8 cellular contexts compared by ENCODE assay signal in genomic region chr1:165369255-165369848, GRCh38. TPM values are rescaled to one million over a fixed set of nuclear protein-coding genes. Genes with fewer than 3 reads are reported as not detected.
DNase-seq lines count a peak whose midpoint lies in the region; ATAC-seq lines count a peak whose summit lies in the region.

No MANE protein-coding gene starts in this region.

- no peak overlapping the region for H3K14ac ChIP-seq in mesenchymal stem cell (ENCODE audit: low read length in 2 of 2)

- H2BK15ac ChIP-seq in mesenchymal stem cell (ENCODE audit: low read depth, poor library complexity, severe bottlenecking), result no peak overlapping the region

- DNase-seq in ELR (ENCODE audit: low read depth) (peak; percentile 51), MV-4-11 (lab: John Stamatoyannopoulos, UW) (peak; percentile 14), dermis blood vessel endothelial cell (peak; percentile 76), mesenchymal stem cell (peak; percentile 44), superior temporal gyrus (ENCODE audit: extremely low spot score) (peak; percentile 78), GDM1 (lab: John Stamatoyannopoulos, UW) (no peak)
- DNase-seq in activated CD4-positive, CD25-positive, alpha-beta regulatory T cell treated with anti-CD3 and anti-CD28 coated beads, Interleukin-2, amount 50 U/mL, for 72 hours, result peak; percentile 57

- H3K4me1 ChIP-seq in mesenchymal stem cell (ENCODE audit: control insufficient read depth, insufficient read depth, low read depth, low read length), result no peaks in the 10 kb centered on the region

- H3K9me3 ChIP-seq in mesenchymal stem cell (ENCODE audit: control insufficient read depth, low read length), result no peaks in the 10 kb centered on the region

- H3K4ac ChIP-seq in mesenchymal stem cell (ENCODE audit: low read depth in 1 of 2, low read length in 2 of 2), result no peak overlapping the region

- no peak overlapping the region for H2AFZ ChIP-seq in mesenchymal stem cell (ENCODE audit: low read depth, low read length)

- no peak overlapping the region for H3K4me3 ChIP-seq in mesenchymal stem cell (ENCODE audit: insufficient read depth in 1 of 2, low read depth in 1 of 2, low read length in 2 of 2)

- H2BK120ac ChIP-seq in mesenchymal stem cell (ENCODE audit: low read depth, low read length), result no peak overlapping the region

- no peak overlapping the region for H2AK5ac ChIP-seq in mesenchymal stem cell (ENCODE audit: low read length, severe bottlenecking)

- no peak overlapping the region for H3K18ac ChIP-seq in mesenchymal stem cell (ENCODE audit: low read depth in 1 of 2, low read length in 2 of 2)

- 21% methylated on average over 7 of the region's 9 CpGs for WGBS in mesenchymal stem cell

- no peaks in the 10 kb centered on the region for H3K79me1 ChIP-seq in mesenchymal stem cell (replicated peaks; ENCODE audit: low read length, poor library complexity, severe bottlenecking)

- H2BK12ac ChIP-seq in mesenchymal stem cell (ENCODE audit: low read length in 2 of 2), result no peak overlapping the region

- no peak overlapping the region for H3K4me2 ChIP-seq in mesenchymal stem cell (ENCODE audit: low read length, poor library complexity, severe bottlenecking)

- peaks cover 41 to 67% of the 10 kb centered on the region in 2 experiments for H3K27me3 ChIP-seq in mesenchymal stem cell (ENCODE audit: control insufficient read depth in 1 of 2, insufficient read depth in 1 of 2, low read length in 2 of 2)

- no peak overlapping the region for H3K9ac ChIP-seq in mesenchymal stem cell (ENCODE audit: low read length)

- peak; percentile 60 for ATAC-seq in GM21619 (IDR thresholded peaks at IDR 0.05; ENCODE audit: unreplicated experiment)

- H3K36me3 ChIP-seq in mesenchymal stem cell (ENCODE audit: control insufficient read depth in 1 of 2, insufficient read depth in 2 of 2, low read depth in 1 of 2, low read length in 2 of 2), result no peaks in the 10 kb centered on the region

- no peak overlapping the region for H3K23ac ChIP-seq in mesenchymal stem cell (ENCODE audit: low read length in 2 of 2)

- no peak overlapping the region for H4K91ac ChIP-seq in mesenchymal stem cell (ENCODE audit: low read length)

- H4K8ac ChIP-seq in mesenchymal stem cell (ENCODE audit: low read length), result no peak overlapping the region

- no peak overlapping the region for H3K27ac ChIP-seq in mesenchymal stem cell (ENCODE audit: low read length, poor library complexity, severe bottlenecking)

- no peak overlapping the region for H2BK5ac ChIP-seq in mesenchymal stem cell (ENCODE audit: low read depth, low read length, poor library complexity, severe bottlenecking)

RNA-seq across cellular contexts. Expression of gene LMX1A, which starts 12.8 kb away (rescaled TPM):
- not detected in 2 replicates for total RNA-seq in dermis blood vessel endothelial cell
- polyA plus RNA-seq in mesenchymal stem cell (2013, experiment 1 of 2), result not detected
- polyA plus RNA-seq in mesenchymal stem cell (2013, experiment 2 of 2), result not detected
